ENCODE assay signal across 8 cellular contexts in genomic region chr9:98365227-98365669, GRCh38.
DNase-seq lines count a peak whose midpoint lies in the region; ATAC-seq and TF ChIP-seq lines count a peak whose summit lies in the region.
"Had no signal": no experiment of that assay in that cellular context is flagged by ENCODE, and none has a peak within 500 bp of the region (broad histone marks: within the 10 kb centered on the region; RNA-seq: fewer than 3 reads in every experiment).

No MANE protein-coding gene starts in this region.

- TF ChIP-seq CTCF in Calu3 (IDR thresholded peaks at IDR 0.05; ENCODE audit: unreplicated experiment) (peak; percentile 24), HCT116 (IDR thresholded peaks at IDR 0.05 in 2 of 3, conservative IDR thresholded peaks at IDR 0.05 in 1 of 3; ENCODE audit: borderline replicate concordance in 1 of 3, insufficient read depth in 1 of 3, low read depth in 2 of 3, low read length in 2 of 3) (peak; percentile 10 to 81 (median 59); a peak in 4 of 6 replicates), astrocyte of the cerebellum (IDR thresholded peaks at IDR 0.05; ENCODE audit: low read depth, low read length, missing control alignments) (peak; percentile 50)

- no peaks in the 10 kb centered on the region for H3K36me3 Mint-ChIP-seq in Calu3 (ENCODE audit: insufficient read depth, unreplicated experiment)

- BruUV-seq in Calu3 (replicated peaks; lab: Mats Ljungman, UMichigan) (no TSS peak), HCT116 (replicated peaks; lab: Mats Ljungman, UMichigan) (no TSS peak)

- RAD21 ChIA-PET in HCT116 (lab: Charles Lee; ENCODE audit: low non-redundant PET in 1 of 2, low total read pairs in 2 of 2, uncharacterized antibody in 2 of 2, unreplicated experiment in 2 of 2), result no interaction called here

- no peak overlapping the region for H3K4me3 Mint-ChIP-seq in Calu3 (ENCODE audit: low read depth, unreplicated experiment)
- H3K4me3 Mint-ChIP-seq: activated naive CD8-positive, alpha-beta T cell had no signal

- TF ChIP-seq POLR2A in HCT116 (IDR thresholded peaks at IDR 0.05; ENCODE audit: borderline replicate concordance, extremely low read depth, insufficient read depth, insufficient read length), result no peak

- no peaks in the 10 kb centered on the region for H3K9me2 ChIP-seq in HCT116 (ENCODE audit: insufficient read depth)

- H3K27ac ChIP-seq in HCT116 (ENCODE audit: low read depth, low read length), result no peak overlapping the region

- no peaks in the 10 kb centered on the region for H3K36me3 ChIP-seq in HCT116 (ENCODE audit: control insufficient read depth in 1 of 2, insufficient read depth in 2 of 2, low read length in 2 of 2)

- intact Hi-C loops in Calu3 (cut with micrococcal nuclease; ENCODE audit: unreplicated experiment), result no loop called here
- intact Hi-C loops in HCT116 (cut with micrococcal nuclease), result no loop called here

- no peak for TF ChIP-seq RAD21 in HCT116 (IDR thresholded peaks at IDR 0.05; ENCODE audit: low read depth)

- in situ Hi-C loops in astrocyte of the cerebellum (cut with HindIII; ENCODE audit: low sequenced_read_pairs), result no loop called here

- no peaks in the 10 kb centered on the region for H3K4me1 Mint-ChIP-seq in Calu3 (ENCODE audit: low read depth, unreplicated experiment)

- POLR2A ChIA-PET in HCT116 (lab: Charles Lee), result no interaction called here

- no peaks in the 10 kb centered on the region for H3K27me3 ChIP-seq in HCT116 (ENCODE audit: insufficient read depth, low read length)

- H3K4me1 ChIP-seq in HCT116 (ENCODE audit: control insufficient read depth in 1 of 2, insufficient read depth in 2 of 2, low read length in 2 of 2), result no peaks in the 10 kb centered on the region

- peaks cover 11 to 16% of the 10 kb centered on the region in 2 experiments; a peak in 3 of 4 replicates for H3K9me3 ChIP-seq in HCT116 (ENCODE audit: control insufficient read depth in 1 of 2, insufficient read depth in 1 of 2, low read depth in 1 of 2, low read length in 2 of 2)

- no peaks in the 10 kb centered on the region for H3K79me2 ChIP-seq in HCT116 (ENCODE audit: insufficient read depth, low read length)

- no peak overlapping the region for H3K4me2 ChIP-seq in HCT116 (ENCODE audit: low read length)

- peaks cover 4% of the 10 kb centered on the region for H3K9me3 Mint-ChIP-seq in Calu3 (ENCODE audit: low read depth, unreplicated experiment)

- H2AFZ ChIP-seq in HCT116 (ENCODE audit: low read depth, low read length, poor library complexity, severe bottlenecking), result no peak overlapping the region

- DNase-seq in Calu3 (no peak), HCT116 (ENCODE audit: low read depth, low spot score) (peak; percentile 41), astrocyte of the cerebellum (ENCODE audit: low read depth) (no peak), lung microvascular endothelial cell (ENCODE audit: low read depth in 2 of 2) (peak; percentile 73 to 95), NCI-H1930 (lab: John Stamatoyannopoulos, UW) (no peak)
- DNase-seq in activated CD4-positive, CD25-positive, alpha-beta regulatory T cell (lab: John Stamatoyannopoulos, UW), result no peak

- no peak overlapping the region for H3K27ac Mint-ChIP-seq in Calu3 (ENCODE audit: unreplicated experiment)
- H3K27ac Mint-ChIP-seq: activated naive CD8-positive, alpha-beta T cell had no signal

- ATAC-seq in HCT116 (no peak), GM18502 (IDR thresholded peaks at IDR 0.05; ENCODE audit: poor library complexity, unreplicated experiment) (no peak)

- H3K27me3 Mint-ChIP-seq in Calu3 (ENCODE audit: unreplicated experiment), result peaks cover 54% of the 10 kb centered on the region

- H3K9ac ChIP-seq in HCT116 (ENCODE audit: low read length), result no peak overlapping the region

- CTCF ChIA-PET in Calu3 (lab: Charles Lee), result no interaction called here
- CTCF ChIA-PET in HCT116 (lab: Charles Lee), result no interaction called here

- H4K20me1 ChIP-seq in HCT116 (ENCODE audit: insufficient read depth), result no peaks in the 10 kb centered on the region

- H3K4me3 ChIP-seq in HCT116 (replicated peaks in 1 of 2; ENCODE audit: low read depth in 1 of 2, low read length in 2 of 2) (no peak overlapping the region), astrocyte of the cerebellum (ENCODE audit: low read depth, low read length) (no peak overlapping the region)

TF ChIP-seq in HCT116, 20 proteins besides CTCF, POLR2A, EP300 and RAD21:
- no peak for TF ChIP-seq YY1 (IDR thresholded peaks at IDR 0.05; ENCODE audit: extremely low read depth, insufficient replicate concordance, low read depth, low read length)
- TF ChIP-seq, protein P1, sequence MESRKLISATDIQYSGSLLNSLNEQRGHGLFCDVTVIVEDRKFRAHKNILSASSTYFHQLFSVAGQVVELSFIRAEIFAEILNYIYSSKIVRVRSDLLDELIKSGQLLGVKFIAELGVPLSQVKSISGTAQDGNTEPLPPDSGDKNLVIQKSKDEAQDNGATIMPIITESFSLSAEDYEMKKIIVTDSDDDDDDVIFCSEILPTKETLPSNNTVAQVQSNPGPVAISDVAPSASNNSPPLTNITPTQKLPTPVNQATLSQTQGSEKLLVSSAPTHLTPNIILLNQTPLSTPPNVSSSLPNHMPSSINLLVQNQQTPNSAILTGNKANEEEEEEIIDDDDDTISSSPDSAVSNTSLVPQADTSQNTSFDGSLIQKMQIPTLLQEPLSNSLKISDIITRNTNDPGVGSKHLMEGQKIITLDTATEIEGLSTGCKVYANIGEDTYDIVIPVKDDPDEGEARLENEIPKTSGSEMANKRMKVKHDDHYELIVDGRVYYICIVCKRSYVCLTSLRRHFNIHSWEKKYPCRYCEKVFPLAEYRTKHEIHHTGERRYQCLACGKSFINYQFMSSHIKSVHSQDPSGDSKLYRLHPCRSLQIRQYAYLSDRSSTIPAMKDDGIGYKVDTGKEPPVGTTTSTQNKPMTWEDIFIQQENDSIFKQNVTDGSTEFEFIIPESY (IDR thresholded peaks at IDR 0.05; ENCODE audit: extremely low read depth, insufficient replicate concordance, low read length), result no peak
- TF ChIP-seq CBX3 (IDR thresholded peaks at IDR 0.05; ENCODE audit: low read depth), result peak; percentile 77; the same call in 1 of the 2 replicates
- no peak for TF ChIP-seq JUND (IDR thresholded peaks at IDR 0.05)
- TF ChIP-seq REST (IDR thresholded peaks at IDR 0.05; ENCODE audit: low read depth), result no peak
- TF ChIP-seq TCF7L2 (IDR thresholded peaks at IDR 0.05; ENCODE audit: borderline replicate concordance, extremely low read depth, insufficient read depth, insufficient read length), result no peak

Comparison
In these comparisons a context has a peak if more than half of its experiments do, and no peak if none do; other contexts are left out.
1. DNase-seq: peak in HCT116 (single experiment) and lung microvascular endothelial cell (2 of 2); none in Calu3 (single experiment), astrocyte of the cerebellum (single experiment), activated CD4-positive, CD25-positive, alpha-beta regulatory T cell (0 of 4) and NCI-H1930 (0 of 2).
2. Peak in every context shown above with its lines, with median percentiles within 50 percentile points of each other: CTCF ChIP-seq.